ENCODE assay signal across 26 cellular contexts in the genomic region with DNA sequence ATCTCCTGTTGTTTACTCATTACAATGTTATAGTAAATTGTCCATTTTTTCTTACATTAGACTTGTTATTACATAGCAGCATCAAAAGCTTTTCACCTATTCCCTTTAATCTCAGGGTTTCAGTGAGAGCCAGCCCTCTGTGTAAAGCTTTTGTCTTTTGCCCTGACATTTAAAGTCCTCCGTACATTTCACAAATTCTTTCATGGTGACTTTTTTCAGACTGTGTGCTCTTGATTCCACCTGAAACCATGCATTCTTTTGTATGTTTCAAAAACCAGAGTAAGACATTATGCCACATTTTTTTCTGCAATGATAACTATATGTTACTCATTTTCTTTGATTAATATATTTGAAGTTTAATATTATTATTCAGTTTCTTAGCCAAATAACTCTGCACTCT.
"Had no signal": no experiment of that assay in that cellular context is flagged by ENCODE, and none has a peak within 500 bp of the region (broad histone marks: within the 10 kb centered on the region; RNA-seq: fewer than 3 reads in every experiment).

No MANE protein-coding gene starts in this region.

- H3K9me3 ChIP-seq: heart left ventricle, neutrophil, right atrium auricular region, sigmoid colon, suprapubic skin, thoracic aorta, tibial artery had no signal

- ATAC-seq: heart left ventricle; naive thymus-derived CD8-positive, alpha-beta T cell; stimulated activated effector memory CD8-positive, alpha-beta T cell treated with anti-CD3 and anti-CD28 coated beads, Interleukin-12 subunit alpha, Interleukin-12 subunit beta, amount 100 ng/mL, for 72 hours had no signal

- H3K36me3 ChIP-seq: heart left ventricle, left ventricle myocardium inferior, neutrophil, right atrium auricular region, sigmoid colon, spleen, suprapubic skin, thoracic aorta, tibial artery had no signal

- H3K9me3 Mint-ChIP-seq: neural crest cell, type B pancreatic cell had no signal

- H3K36me3 Mint-ChIP-seq: immature natural killer cell; naive thymus-derived CD8-positive, alpha-beta T cell; stimulated activated effector memory CD8-positive, alpha-beta T cell treated with anti-CD3 and anti-CD28 coated beads, Interleukin-12 subunit alpha, Interleukin-12 subunit beta, amount 100 ng/mL, for 72 hours; type B pancreatic cell had no signal

- H3K9ac ChIP-seq: parathyroid adenoma had no signal

- H3K4me3 ChIP-seq: heart left ventricle, left ventricle myocardium inferior, lung, right atrium auricular region, sigmoid colon, spleen, suprapubic skin, thoracic aorta, tibial artery had no signal

- H2AFZ ChIP-seq: parathyroid adenoma had no signal

- H3K27ac ChIP-seq: heart left ventricle, left ventricle myocardium inferior, neutrophil, parathyroid adenoma, right atrium auricular region, sigmoid colon, spleen, suprapubic skin, thoracic aorta, tibial artery had no signal

- FAIRE-seq: islet of Langerhans had no signal

- H3K4me1 ChIP-seq: heart left ventricle, left ventricle myocardium inferior, parathyroid adenoma, right atrium auricular region, sigmoid colon, spleen, suprapubic skin, tibial artery had no signal

- H3K27me3 Mint-ChIP-seq: naive thymus-derived CD8-positive, alpha-beta T cell; stimulated activated naive CD8-positive, alpha-beta T cell treated with anti-CD3 and anti-CD28 coated beads, Interleukin-15, Interleukin-2, amounts not matched to agents 100 ng/mL and 50 ng/mL, for 24 hours; type B pancreatic cell had no signal

- H3K4me1 Mint-ChIP-seq: immature natural killer cell; naive thymus-derived CD8-positive, alpha-beta T cell; neural crest cell; stimulated activated effector memory CD8-positive, alpha-beta T cell treated with anti-CD3 and anti-CD28 coated beads, Interleukin-12 subunit alpha, Interleukin-12 subunit beta, amount 100 ng/mL, for 72 hours had no signal

- H3K27ac Mint-ChIP-seq: immature natural killer cell; naive thymus-derived CD8-positive, alpha-beta T cell; stimulated activated effector memory CD8-positive, alpha-beta T cell treated with anti-CD3 and anti-CD28 coated beads, Interleukin-12 subunit alpha, Interleukin-12 subunit beta, amount 100 ng/mL, for 72 hours; stimulated activated naive CD8-positive, alpha-beta T cell treated with anti-CD3 and anti-CD28 coated beads, Interleukin-15, Interleukin-2, amounts not matched to agents 100 ng/mL and 50 ng/mL, for 24 hours; type B pancreatic cell had no signal

- DNase-seq: heart left ventricle; hypothalamus; immature natural killer cell; left ventricle myocardium inferior; mesendoderm; midbrain; naive thymus-derived CD8-positive, alpha-beta T cell; occipital lobe; sigmoid colon; small intestine; spleen; stimulated activated CD4-positive, alpha-beta T cell treated with anti-CD3 and anti-CD28 coated beads, Interleukin-4, amount 100 ng/mL, for 24 hours; stimulated activated naive CD4-positive, alpha-beta T cell; tibial artery had no signal

- H3K79me2 ChIP-seq: parathyroid adenoma had no signal

- H3K27me3 ChIP-seq: heart left ventricle, neutrophil, sigmoid colon, spleen, suprapubic skin, tibial artery had no signal

- H3K4me3 Mint-ChIP-seq: immature natural killer cell; naive thymus-derived CD8-positive, alpha-beta T cell; nephron; neural crest cell; stimulated activated effector memory CD8-positive, alpha-beta T cell treated with anti-CD3 and anti-CD28 coated beads, Interleukin-12 subunit alpha, Interleukin-12 subunit beta, amount 100 ng/mL, for 72 hours; stimulated activated naive CD8-positive, alpha-beta T cell treated with anti-CD3 and anti-CD28 coated beads, Interleukin-15, Interleukin-2, amounts not matched to agents 100 ng/mL and 50 ng/mL, for 24 hours; type B pancreatic cell had no signal
